In genomic region chr17:10031102-10031501, GRCh38 we compare ENCODE assay signal across 20 cellular contexts.
DNase-seq lines count a peak whose midpoint lies in the region; ATAC-seq, FAIRE-seq and TF ChIP-seq lines count a peak whose summit lies in the region.
"Had no signal": no experiment of that assay in that cellular context is flagged by ENCODE, and none has a peak within 500 bp of the region (broad histone marks: within the 10 kb centered on the region; RNA-seq: fewer than 3 reads in every experiment).

No MANE protein-coding gene starts in this region.

- H3K4me3 Mint-ChIP-seq in dendritic cell treated with granulocyte-macrophage colony-stimulating factor and Interleukin-4, amounts not matched to agents 40 ng/mL and 50 ng/mL, for 4 days, result no peak overlapping the region
- H3K4me3 Mint-ChIP-seq in mesothelial cell of epicardium, result no peak overlapping the region
- no peak overlapping the region for H3K4me3 Mint-ChIP-seq in stimulated activated naive B cell treated with anti-CD40 and anti-IgM and Interleukin-4, amounts not matched to agents 10 μg/mL and 1 μg/mL and 100 μg/mL, for 72 hours

- intact Hi-C loops in left ventricle myocardium inferior (cut with micrococcal nuclease), result no loop called here
- intact Hi-C loops in Right ventricle myocardium inferior (cut with DNase I), result no loop called here
- intact Hi-C loops in dendritic cell treated with granulocyte-macrophage colony-stimulating factor and Interleukin-4, amounts not matched to agents 40 ng/mL and 50 ng/mL, for 4 days (cut with micrococcal nuclease), result no loop called here

- no peaks in the 10 kb centered on the region for H3K9me3 ChIP-seq in left ventricle myocardium inferior (replicated peaks)

- H3K4me1 Mint-ChIP-seq in dendritic cell treated with granulocyte-macrophage colony-stimulating factor and Interleukin-4, amounts not matched to agents 40 ng/mL and 50 ng/mL, for 4 days (ENCODE audit: low read depth), result peaks cover 94% of the 10 kb centered on the region
- H3K4me1 Mint-ChIP-seq in mesothelial cell of epicardium, result peaks cover 38% of the 10 kb centered on the region
- peaks cover 28 to 62% of the 10 kb centered on the region in 2 donors for H3K4me1 Mint-ChIP-seq in stimulated activated naive B cell treated with anti-CD40 and anti-IgM and Interleukin-4, amounts not matched to agents 10 μg/mL and 1 μg/mL and 100 μg/mL, for 72 hours

- H3K4me3 ChIP-seq in left ventricle myocardium inferior, result peak overlapping the region; percentile 64
- H3K4me3 ChIP-seq: GM12878, K562 had no signal

- peaks cover 35% of the 10 kb centered on the region for H3K36me3 Mint-ChIP-seq in dendritic cell treated with granulocyte-macrophage colony-stimulating factor and Interleukin-4, amounts not matched to agents 40 ng/mL and 50 ng/mL, for 4 days (ENCODE audit: low read depth)
- H3K36me3 Mint-ChIP-seq in mesothelial cell of epicardium, result no peaks in the 10 kb centered on the region
- H3K36me3 Mint-ChIP-seq in stimulated activated naive B cell treated with anti-CD40 and anti-IgM and Interleukin-4, amounts not matched to agents 10 μg/mL and 1 μg/mL and 100 μg/mL, for 72 hours, result peaks cover 7 to 14% of the 10 kb centered on the region in 2 donors

- DNase-seq in left ventricle myocardium inferior (no peak), Right ventricle myocardium inferior (ENCODE audit: missing footprints) (no peak), mesothelial cell of epicardium (ENCODE audit: low spot score in 2 of 2, unreplicated experiment in 2 of 2) (no peak), frontal cortex (ENCODE audit: low spot score in 2 of 2) (no peak), HuH-7 (ENCODE audit: low spot score) (no peak)
- no peak for DNase-seq in stimulated activated naive B cell treated with anti-CD40 and anti-IgM and Interleukin-4, amounts not matched to agents 10 μg/mL and 1 μg/mL and 100 μg/mL, for 72 hours
- DNase-seq: 8988T; GDM1; NCI-H1436; NCI-H2029 treated with DMSO at 0.1 percent for 48 hours; NCI-H2171 treated with DMSO at 0.1 percent for 48 hours; NCI-H446 treated with DMSO at 0.1 percent for 48 hours; NK-92 treated with Interleukin-12 subunit alpha and Interleukin-12 subunit beta, amount 100 ng/mL, for 24 hours; OCI-M1; RPMI8226 had no signal

- FAIRE-seq in frontal cortex (lab: Jason Lieb, UNC), result no peak
- FAIRE-seq: GM12878, K562 had no signal

- peak overlapping the region; percentile 27 for H3K27ac Mint-ChIP-seq in dendritic cell treated with granulocyte-macrophage colony-stimulating factor and Interleukin-4, amounts not matched to agents 40 ng/mL and 50 ng/mL, for 4 days
- H3K27ac Mint-ChIP-seq in mesothelial cell of epicardium, result peak overlapping the region; percentile 13
- no peak overlapping the region for H3K27ac Mint-ChIP-seq in stimulated activated naive B cell treated with anti-CD40 and anti-IgM and Interleukin-4, amounts not matched to agents 10 μg/mL and 1 μg/mL and 100 μg/mL, for 72 hours

- no peaks in the 10 kb centered on the region for H3K36me3 ChIP-seq in left ventricle myocardium inferior

- no peaks in the 10 kb centered on the region for H3K27me3 Mint-ChIP-seq in dendritic cell treated with granulocyte-macrophage colony-stimulating factor and Interleukin-4, amounts not matched to agents 40 ng/mL and 50 ng/mL, for 4 days
- H3K27me3 Mint-ChIP-seq in mesothelial cell of epicardium (ENCODE audit: low read depth), result no peaks in the 10 kb centered on the region
- no peaks in the 10 kb centered on the region for H3K27me3 Mint-ChIP-seq in stimulated activated naive B cell treated with anti-CD40 and anti-IgM and Interleukin-4, amounts not matched to agents 10 μg/mL and 1 μg/mL and 100 μg/mL, for 72 hours

- TF ChIP-seq CTCF in left ventricle myocardium inferior (IDR thresholded peaks at IDR 0.05; ENCODE audit: borderline replicate concordance) (no peak), mesothelial cell of epicardium (IDR thresholded peaks at IDR 0.05; ENCODE audit: unreplicated experiment) (no peak)

- H3K27me3 ChIP-seq in left ventricle myocardium inferior (ENCODE audit: low read depth), result no peaks in the 10 kb centered on the region

- H3K27ac ChIP-seq in left ventricle myocardium inferior (replicated peaks) (peak overlapping the region; percentile 92), temporal lobe (ENCODE audit: low read depth, low read length) (peak overlapping the region; percentile 67)

- peaks cover 56% of the 10 kb centered on the region for H3K4me1 ChIP-seq in left ventricle myocardium inferior

- ATAC-seq in Right ventricle myocardium inferior, result no peak
- no peak for ATAC-seq in stimulated activated naive B cell treated with anti-CD40 and anti-IgM and Interleukin-4, amounts not matched to agents 10 μg/mL and 1 μg/mL and 100 μg/mL, for 72 hours (replicated peaks)
- ATAC-seq: GM12878, HCT116, K562 had no signal

- no peaks in the 10 kb centered on the region for H3K9me3 Mint-ChIP-seq in dendritic cell treated with granulocyte-macrophage colony-stimulating factor and Interleukin-4, amounts not matched to agents 40 ng/mL and 50 ng/mL, for 4 days
- no peaks in the 10 kb centered on the region for H3K9me3 Mint-ChIP-seq in mesothelial cell of epicardium
- H3K9me3 Mint-ChIP-seq in stimulated activated naive B cell treated with anti-CD40 and anti-IgM and Interleukin-4, amounts not matched to agents 10 μg/mL and 1 μg/mL and 100 μg/mL, for 72 hours, result no peaks in the 10 kb centered on the region
